In genomic region chr17:48814504-48814903, GRCh38 we compare ENCODE assay signal across 8 cellular contexts. TPM values are rescaled to one million over a fixed set of nuclear protein-coding genes. Genes with fewer than 3 reads are reported as not detected.
DNase-seq lines count a peak whose midpoint lies in the region; ATAC-seq and TF ChIP-seq lines count a peak whose summit lies in the region.

No MANE protein-coding gene starts in this region.

- peak; percentile 70 for TF ChIP-seq CTCF in neural crest cell (conservative IDR thresholded peaks at IDR 0.05)
- TF ChIP-seq CTCF in upper lobe of right lung (IDR thresholded peaks at IDR 0.05): peak; percentile 82

- CTCF ChIA-PET in activated CD4-positive, alpha-beta memory T cell treated with anti-CD3 and anti-CD28 coated beads for 36 hours (lab: Charles Lee): interaction anchor here (0.7 to 18.4 kb wide), 15 partner anchors 10 to 662 kb away, joined by 3 to 614 read pairs (median 6); partner anchors contain the start of genes ATP5MC1 and CALCOCO2

- H3K4me3 Mint-ChIP-seq in activated CD4-positive, alpha-beta memory T cell treated with anti-CD3 and anti-CD28 coated beads for 36 hours: no peak overlapping the region
- H3K4me3 Mint-ChIP-seq in neural crest cell: no peak overlapping the region

- peaks cover 3% of the 10 kb centered on the region for H3K27me3 ChIP-seq in upper lobe of right lung

- no peak overlapping the region for H3K27ac Mint-ChIP-seq in activated CD4-positive, alpha-beta memory T cell treated with anti-CD3 and anti-CD28 coated beads for 36 hours
- no peak overlapping the region for H3K27ac Mint-ChIP-seq in neural crest cell (ENCODE audit: unreplicated experiment)

- H3K9me3 ChIP-seq in upper lobe of right lung: no peaks in the 10 kb centered on the region

- POLR2A ChIA-PET in activated CD4-positive, alpha-beta memory T cell treated with anti-CD3 and anti-CD28 coated beads for 36 hours (lab: Charles Lee): interaction anchor here (1.2 kb wide), 1 partner anchor 65 kb away, joined by 3 read pairs; no protein-coding TSS in a partner anchor

- peaks cover 22% of the 10 kb centered on the region for H3K4me1 ChIP-seq in upper lobe of right lung

- no peaks in the 10 kb centered on the region for H3K9me3 Mint-ChIP-seq in activated CD4-positive, alpha-beta memory T cell treated with anti-CD3 and anti-CD28 coated beads for 36 hours
- no peaks in the 10 kb centered on the region for H3K9me3 Mint-ChIP-seq in neural crest cell

- DNase-seq in NCI-H2081 (lab: John Stamatoyannopoulos, UW) (peak; percentile 31 to 46), NCI-H2081 treated with DMSO at 0.1 percent for 48 hours (lab: John Stamatoyannopoulos, UW) (no peak), NCI-H1694 treated with DMSO at 0.1 percent for 48 hours (lab: John Stamatoyannopoulos, UW) (peak; percentile 10), epidermal melanocyte (ENCODE audit: insufficient read length, low spot score) (peak; percentile 80), neural crest cell (ENCODE audit: low read depth, low spot score) (peak; percentile 45), upper lobe of right lung (peak; percentile 52)
- peak; percentile 65 for DNase-seq in activated CD4-positive, alpha-beta memory T cell treated with anti-CD3 and anti-CD28 coated beads for 36 hours

- intact Hi-C loops in activated CD4-positive, alpha-beta memory T cell treated with anti-CD3 and anti-CD28 coated beads for 36 hours (cut with micrococcal nuclease): loop anchor here (1.0 kb wide), 1 partner anchor 65 kb away; no protein-coding TSS in a partner anchor
- intact Hi-C loops in upper lobe of right lung (cut with DNase I): loop anchor here (5.0 kb wide), 1 partner anchor 63 kb away; no protein-coding TSS in a partner anchor

- H3K27ac ChIP-seq in upper lobe of right lung: no peak overlapping the region

- ATAC-seq in upper lobe of right lung (peak; percentile 22), GM21528 (IDR thresholded peaks at IDR 0.05; ENCODE audit: low FRiP score, unreplicated experiment) (no peak)

- peaks cover 41% of the 10 kb centered on the region for H3K27me3 Mint-ChIP-seq in activated CD4-positive, alpha-beta memory T cell treated with anti-CD3 and anti-CD28 coated beads for 36 hours
- peaks cover 87% of the 10 kb centered on the region for H3K27me3 Mint-ChIP-seq in neural crest cell (ENCODE audit: low read depth)

- peaks cover 17% of the 10 kb centered on the region for H3K4me1 Mint-ChIP-seq in activated CD4-positive, alpha-beta memory T cell treated with anti-CD3 and anti-CD28 coated beads for 36 hours (ENCODE audit: low read depth)
- H3K4me1 Mint-ChIP-seq in neural crest cell: peaks cover 24% of the 10 kb centered on the region

- no peaks in the 10 kb centered on the region for H3K36me3 Mint-ChIP-seq in activated CD4-positive, alpha-beta memory T cell treated with anti-CD3 and anti-CD28 coated beads for 36 hours
- H3K36me3 Mint-ChIP-seq in neural crest cell (ENCODE audit: low read depth): no peaks in the 10 kb centered on the region

- no peak overlapping the region for H3K4me3 ChIP-seq in upper lobe of right lung

- H3K36me3 ChIP-seq in upper lobe of right lung: no peaks in the 10 kb centered on the region

RNA-seq across cellular contexts. Expression of gene TTLL6, which starts 2.5 kb away (rescaled TPM):
- not detected for total RNA-seq in activated CD4-positive, alpha-beta memory T cell treated with anti-CD3 and anti-CD28 coated beads for 36 hours
- total RNA-seq in neural crest cell: 0.65 and 0.68 TPM in 2 replicates
- 0.20 TPM for total RNA-seq in upper lobe of right lung

RNA-seq across cellular contexts. Expression of gene CALCOCO2, which starts 16.3 kb away (rescaled TPM):
- total RNA-seq in activated CD4-positive, alpha-beta memory T cell treated with anti-CD3 and anti-CD28 coated beads for 36 hours: 10 to 100 TPM; 65.1 to 72.1 TPM
- total RNA-seq in neural crest cell: 35.4 and 35.7 TPM in 2 replicates
- total RNA-seq in upper lobe of right lung: 181 TPM
